23 cellular contexts compared by ENCODE assay signal in the genomic region with DNA sequence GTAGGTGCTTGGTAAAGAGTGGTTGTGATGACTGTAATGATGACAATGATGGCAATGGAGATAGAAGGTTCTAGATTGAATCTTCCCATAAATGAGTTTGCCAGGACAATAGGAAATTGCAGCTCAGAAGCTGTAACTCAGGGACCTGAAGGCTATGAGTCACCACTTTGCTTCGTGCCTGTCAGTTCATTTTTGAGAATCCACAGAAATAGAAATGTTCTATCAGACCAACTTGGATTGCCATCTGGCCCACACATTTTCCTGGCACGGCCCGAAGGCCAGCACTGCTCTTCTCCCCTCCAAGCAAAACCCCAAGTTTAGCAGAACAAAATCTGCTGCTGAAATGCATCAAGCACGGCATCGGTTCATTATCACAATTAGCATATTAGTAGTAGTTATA.
A peak's percentile ranks its signal among the peaks of the same experiment; 100 is the strongest.
DNase-seq lines count a peak whose midpoint lies in the region; ATAC-seq and TF ChIP-seq lines count a peak whose summit lies in the region.
"Had no signal": no experiment of that assay in that cellular context is flagged by ENCODE, and none has a peak within 500 bp of the region (broad histone marks: within the 10 kb centered on the region; RNA-seq: fewer than 3 reads in every experiment).

No MANE protein-coding gene starts in this region.

- H3K4me2 ChIP-seq in mammary epithelial cell (ENCODE audit: insufficient read depth, low read depth, low read length), result peak overlapping the region; percentile 57
- H3K4me2 ChIP-seq: BLaER1, PC-9 had no signal

- dilution Hi-C loops in mammary epithelial cell (cut with HindIII; ENCODE audit: low sequenced_read_pairs), result no loop called here

- no peaks in the 10 kb centered on the region for H4K20me1 ChIP-seq in mammary epithelial cell (ENCODE audit: insufficient read depth, low read length)
- H4K20me1 ChIP-seq: BLaER1 had no signal

- H3K9me3 ChIP-seq in MG63 (no peaks in the 10 kb centered on the region), mammary epithelial cell (replicated peaks; ENCODE audit: insufficient read depth, low read length) (no peaks in the 10 kb centered on the region)
- H3K9me3 ChIP-seq: ovary, upper lobe of left lung had no signal

- no TSS peak for BruUV-seq in mammary epithelial cell (replicated peaks; lab: Mats Ljungman, UMichigan)

- DNase-seq in activated CD8-positive, alpha-beta T cell treated with anti-CD3 and anti-CD28 coated beads for 36 hours, result no peak
- DNase-seq in activated CD8-positive, alpha-beta T cell treated with anti-CD3 and anti-CD28 coated beads, Interleukin-2, amount 10 ng/mL, durations not matched to agents 7 days and 5 days, result no peak
- DNase-seq in MG63, result peak; percentile 5
- peak; percentile 2 for DNase-seq in mammary epithelial cell
- DNase-seq in naive thymus-derived CD8-positive, alpha-beta T cell, result no peak
- no peak for DNase-seq in T-helper 9 cell
- DNase-seq in CD14-positive monocyte (ENCODE audit: low spot score), result no peak
- DNase-seq: 8988T; activated CD8-positive, alpha-beta memory T cell treated with anti-CD3 and anti-CD28 coated beads, Interleukin-2, amount 50 U/mL, for 48 hours; activated naive CD4-positive, alpha-beta T cell treated with anti-CD3 and anti-CD28 coated beads, Interleukin-2, amount 10 ng/mL, durations not matched to agents 7 days and 5 days; dermis blood vessel endothelial cell; mesenchymal stem cell; naive B cell; NCI-H1694; NCI-H774; ovary; PC-9; stimulated activated CD4-positive, alpha-beta T cell treated with anti-CD3 and anti-CD28 coated beads, Interleukin-2, amount 100 ng/mL, for 24 hours; upper lobe of left lung had no signal

- H3K36me3 Mint-ChIP-seq in activated CD8-positive, alpha-beta T cell treated with anti-CD3 and anti-CD28 coated beads for 36 hours (ENCODE audit: low read depth), result peaks cover 15% of the 10 kb centered on the region
- H3K36me3 Mint-ChIP-seq in activated CD8-positive, alpha-beta T cell treated with anti-CD3 and anti-CD28 coated beads, Interleukin-2, amount 10 ng/mL, durations not matched to agents 7 days and 5 days (ENCODE audit: low read depth), result peaks cover 3% of the 10 kb centered on the region
- peaks cover 4 to 16% (median 10%) of the 10 kb centered on the region in 3 donors for H3K36me3 Mint-ChIP-seq in naive thymus-derived CD8-positive, alpha-beta T cell
- H3K36me3 Mint-ChIP-seq in CD14-positive monocyte, result no peaks in the 10 kb centered on the region
- H3K36me3 Mint-ChIP-seq: brain, naive B cell had no signal

- no peak overlapping the region for H3K27ac ChIP-seq in mammary epithelial cell (ENCODE audit: insufficient read depth, low read depth, low read length)
- H3K27ac ChIP-seq: BLaER1, ovary, PC-9, SK-N-MC, upper lobe of left lung had no signal

- no peak overlapping the region for H3K9ac ChIP-seq in mammary epithelial cell (ENCODE audit: insufficient read depth, low read length)
- H3K9ac ChIP-seq: BLaER1 had no signal

- POLR2A ChIA-PET in activated CD8-positive, alpha-beta T cell treated with anti-CD3 and anti-CD28 coated beads for 36 hours (lab: Charles Lee), result interaction anchor here (1.0 kb wide), 1 partner anchor 21 kb away, joined by 3 read pairs; no protein-coding TSS in a partner anchor
- POLR2A ChIA-PET in activated CD8-positive, alpha-beta T cell treated with anti-CD3 and anti-CD28 coated beads, Interleukin-2, amount 10 ng/mL, durations not matched to agents 7 days and 5 days (lab: Charles Lee), result interaction anchor here (0.6 to 0.9 kb wide), 2 partner anchors 1098 to 1127 kb away, joined by 3 read pairs; partner anchors contain the start of gene BCL11B
- POLR2A ChIA-PET in naive thymus-derived CD8-positive, alpha-beta T cell (lab: Charles Lee), result interaction anchor here (11.3 to 11.8 kb wide), 3 partner anchors 21 to 1123 kb away, joined by 205 to 343 read pairs (median 320); partner anchors contain the start of gene BCL11B

- in situ Hi-C loops in mammary epithelial cell (cut with MboI; ENCODE audit: low sequenced_read_pairs in 2 of 2), result loop anchor here (25.0 kb wide), 1 partner anchor 1117 kb away; the partner anchor contains the start of gene BCL11B (in 2 of the 2)

- H3K27ac Mint-ChIP-seq in activated CD8-positive, alpha-beta T cell treated with anti-CD3 and anti-CD28 coated beads for 36 hours, result peak overlapping the region; percentile 63
- H3K27ac Mint-ChIP-seq in activated CD8-positive, alpha-beta T cell treated with anti-CD3 and anti-CD28 coated beads, Interleukin-2, amount 10 ng/mL, durations not matched to agents 7 days and 5 days, result no peak overlapping the region
- peak overlapping the region; percentile 11 to 97 (median 84) for H3K27ac Mint-ChIP-seq in naive thymus-derived CD8-positive, alpha-beta T cell
- no peak overlapping the region for H3K27ac Mint-ChIP-seq in CD14-positive monocyte
- H3K27ac Mint-ChIP-seq: activated naive CD4-positive, alpha-beta T cell treated with anti-CD3 and anti-CD28 coated beads, Interleukin-2, amount 10 ng/mL, durations not matched to agents 7 days and 5 days had no signal

- H3K9me3 Mint-ChIP-seq in activated CD8-positive, alpha-beta T cell treated with anti-CD3 and anti-CD28 coated beads for 36 hours, result peaks cover 5% of the 10 kb centered on the region
- no peaks in the 10 kb centered on the region for H3K9me3 Mint-ChIP-seq in activated CD8-positive, alpha-beta T cell treated with anti-CD3 and anti-CD28 coated beads, Interleukin-2, amount 10 ng/mL, durations not matched to agents 7 days and 5 days (ENCODE audit: insufficient read depth)
- H3K9me3 Mint-ChIP-seq in naive thymus-derived CD8-positive, alpha-beta T cell, result peaks cover 0 to 2% (median 0%) of the 10 kb centered on the region in 9 donors
- H3K9me3 Mint-ChIP-seq in CD14-positive monocyte, result peaks cover 0 to 2% (median 0%) of the 10 kb centered on the region in 7 donors
- H3K9me3 Mint-ChIP-seq: activated naive CD4-positive, alpha-beta T cell treated with anti-CD3 and anti-CD28 coated beads, Interleukin-2, amount 10 ng/mL, durations not matched to agents 7 days and 5 days had no signal

- no peak overlapping the region for H2AFZ ChIP-seq in mammary epithelial cell (ENCODE audit: low read depth, low read length)
- H2AFZ ChIP-seq: PC-9 had no signal

- peaks cover 4% of the 10 kb centered on the region for H3K4me1 ChIP-seq in mammary epithelial cell (ENCODE audit: insufficient read depth, low read length)
- H3K4me1 ChIP-seq: BLaER1, upper lobe of left lung had no signal

- H3K79me2 ChIP-seq in mammary epithelial cell (ENCODE audit: insufficient read depth, low read length), result no peaks in the 10 kb centered on the region

- H3K27me3 Mint-ChIP-seq in activated CD8-positive, alpha-beta T cell treated with anti-CD3 and anti-CD28 coated beads for 36 hours, result no peaks in the 10 kb centered on the region
- no peaks in the 10 kb centered on the region for H3K27me3 Mint-ChIP-seq in activated CD8-positive, alpha-beta T cell treated with anti-CD3 and anti-CD28 coated beads, Interleukin-2, amount 10 ng/mL, durations not matched to agents 7 days and 5 days (ENCODE audit: low read depth)
- no peaks in the 10 kb centered on the region for H3K27me3 Mint-ChIP-seq in naive thymus-derived CD8-positive, alpha-beta T cell
- peaks cover 0 to 4% (median 3%) of the 10 kb centered on the region in 3 donors for H3K27me3 Mint-ChIP-seq in CD14-positive monocyte (ENCODE audit: low read depth in 3 of 3)
- H3K27me3 Mint-ChIP-seq: activated naive CD4-positive, alpha-beta T cell treated with anti-CD3 and anti-CD28 coated beads, Interleukin-2, amount 10 ng/mL, durations not matched to agents 7 days and 5 days had no signal

- H3K36me3 ChIP-seq in MG63, result no peaks in the 10 kb centered on the region
- H3K36me3 ChIP-seq in mammary epithelial cell (ENCODE audit: insufficient read depth, low read length), result no peaks in the 10 kb centered on the region
- H3K36me3 ChIP-seq: BLaER1, ovary, upper lobe of left lung had no signal

- no peak for ATAC-seq in activated CD8-positive, alpha-beta T cell treated with anti-CD3 and anti-CD28 coated beads for 36 hours
- ATAC-seq in activated CD8-positive, alpha-beta T cell treated with anti-CD3 and anti-CD28 coated beads, Interleukin-2, amount 10 ng/mL, durations not matched to agents 7 days and 5 days, result no peak
- no peak for ATAC-seq in naive thymus-derived CD8-positive, alpha-beta T cell
- ATAC-seq in HG02571 (IDR thresholded peaks at IDR 0.05; ENCODE audit: unreplicated experiment), result no peak

- H3K4me3 Mint-ChIP-seq in activated CD8-positive, alpha-beta T cell treated with anti-CD3 and anti-CD28 coated beads for 36 hours, result no peak overlapping the region
- H3K4me3 Mint-ChIP-seq in activated CD8-positive, alpha-beta T cell treated with anti-CD3 and anti-CD28 coated beads, Interleukin-2, amount 10 ng/mL, durations not matched to agents 7 days and 5 days, result no peak overlapping the region
- peak overlapping the region in 7 of 10 donors; percentile 18 to 66 (median 40) for H3K4me3 Mint-ChIP-seq in naive thymus-derived CD8-positive, alpha-beta T cell
- no peak overlapping the region for H3K4me3 Mint-ChIP-seq in CD14-positive monocyte
- H3K4me3 Mint-ChIP-seq: activated naive CD4-positive, alpha-beta T cell treated with anti-CD3 and anti-CD28 coated beads, Interleukin-2, amount 10 ng/mL, durations not matched to agents 7 days and 5 days; naive B cell had no signal

- intact Hi-C loops in activated CD8-positive, alpha-beta T cell treated with anti-CD3 and anti-CD28 coated beads for 36 hours (cut with micrococcal nuclease), result loop anchor here (5.0 kb wide), 1 partner anchor 32 kb away; no protein-coding TSS in a partner anchor
- intact Hi-C loops in mammary epithelial cell (cut with micrococcal nuclease), result no loop called here
- intact Hi-C loops in CD14-positive monocyte (cut with micrococcal nuclease), result no loop called here

- CTCF ChIA-PET in activated CD8-positive, alpha-beta T cell treated with anti-CD3 and anti-CD28 coated beads for 36 hours (lab: Charles Lee), result interaction anchor here (9.3 kb wide), 1 partner anchor 22 kb away, joined by 91 read pairs; no protein-coding TSS in a partner anchor
- CTCF ChIA-PET in activated CD8-positive, alpha-beta T cell treated with anti-CD3 and anti-CD28 coated beads, Interleukin-2, amount 10 ng/mL, durations not matched to agents 7 days and 5 days (lab: Charles Lee), result interaction anchor here (1.0 to 13.2 kb wide), 2 partner anchors 11 to 46 kb away, joined by 3 to 309 read pairs; no protein-coding TSS in a partner anchor
- CTCF ChIA-PET in mammary epithelial cell (lab: Charles Lee; ENCODE audit: low non-redundant PET), result interaction anchor here (0.6 kb wide), 1 partner anchor 150 kb away, joined by 3 read pairs; no protein-coding TSS in a partner anchor

- H3K4me3 ChIP-seq in MG63 (no peak overlapping the region), mammary epithelial cell (replicated peaks in 1 of 3; ENCODE audit: insufficient read depth in 1 of 3, low read depth in 2 of 3, low read length in 3 of 3) (no peak overlapping the region)
- H3K4me3 ChIP-seq: BLaER1, ovary, PC-9, SK-N-MC, upper lobe of left lung had no signal

- peaks cover 64% of the 10 kb centered on the region for H3K4me1 Mint-ChIP-seq in activated CD8-positive, alpha-beta T cell treated with anti-CD3 and anti-CD28 coated beads for 36 hours (ENCODE audit: low read depth)
- peaks cover 49% of the 10 kb centered on the region for H3K4me1 Mint-ChIP-seq in activated CD8-positive, alpha-beta T cell treated with anti-CD3 and anti-CD28 coated beads, Interleukin-2, amount 10 ng/mL, durations not matched to agents 7 days and 5 days (ENCODE audit: low read depth)
- peaks cover 43 to 71% (median 64%) of the 10 kb centered on the region in 4 donors for H3K4me1 Mint-ChIP-seq in naive thymus-derived CD8-positive, alpha-beta T cell
- H3K4me1 Mint-ChIP-seq in CD14-positive monocyte, result no peaks in the 10 kb centered on the region
- H3K4me1 Mint-ChIP-seq: naive B cell had no signal

- no peak for TF ChIP-seq CTCF in activated CD8-positive, alpha-beta T cell treated with anti-CD3 and anti-CD28 coated beads for 36 hours (IDR thresholded peaks at IDR 0.05)
- no peak for TF ChIP-seq CTCF in mammary epithelial cell (conservative IDR thresholded peaks at IDR 0.05 in 1 of 2, IDR thresholded peaks at IDR 0.05 in 1 of 2; ENCODE audit: extremely low read depth in 1 of 2, insufficient read depth in 1 of 2, low read depth in 1 of 2, low read length in 2 of 2)
- TF ChIP-seq CTCF in CD14-positive monocyte (IDR thresholded peaks at IDR 0.05), result no peak

- no peaks in the 10 kb centered on the region for H3K27me3 ChIP-seq in MG63
- H3K27me3 ChIP-seq in mammary epithelial cell (ENCODE audit: insufficient read depth, low read length), result no peaks in the 10 kb centered on the region
- H3K27me3 ChIP-seq: BLaER1, ovary, upper lobe of left lung had no signal

- WGBS in mammary epithelial cell (ENCODE audit: low coverage, missing lambda C conversion rate), result 16% methylated on average over 5 of the region's 5 CpGs

Comparison
In these comparisons a context has a peak if more than half of its experiments do, and no peak if none do; other contexts are left out.
1. H3K27ac Mint-ChIP-seq: peak in activated CD8-positive, alpha-beta T cell treated with anti-CD3 and anti-CD28 coated beads for 36 hours (single experiment) and naive thymus-derived CD8-positive, alpha-beta T cell (10 of 10); none in activated CD8-positive, alpha-beta T cell treated with anti-CD3 and anti-CD28 coated beads, Interleukin-2, amount 10 ng/mL, durations not matched to agents 7 days and 5 days (single experiment) and CD14-positive monocyte (0 of 7).
2. DNase-seq: peak in MG63 (single experiment) and mammary epithelial cell (single experiment); none in activated CD8-positive, alpha-beta T cell treated with anti-CD3 and anti-CD28 coated beads for 36 hours (single experiment), activated CD8-positive, alpha-beta T cell treated with anti-CD3 and anti-CD28 coated beads, Interleukin-2, amount 10 ng/mL, durations not matched to agents 7 days and 5 days (single experiment), naive thymus-derived CD8-positive, alpha-beta T cell (0 of 10), T-helper 9 cell (single experiment) and CD14-positive monocyte (single experiment).
3. H3K4me3 Mint-ChIP-seq: peak in naive thymus-derived CD8-positive, alpha-beta T cell (7 of 10); none in activated CD8-positive, alpha-beta T cell treated with anti-CD3 and anti-CD28 coated beads for 36 hours (single experiment), activated CD8-positive, alpha-beta T cell treated with anti-CD3 and anti-CD28 coated beads, Interleukin-2, amount 10 ng/mL, durations not matched to agents 7 days and 5 days (single experiment) and CD14-positive monocyte (0 of 2).